Comparison of ENCODE assay signal across 26 cellular contexts in the genomic region with DNA sequence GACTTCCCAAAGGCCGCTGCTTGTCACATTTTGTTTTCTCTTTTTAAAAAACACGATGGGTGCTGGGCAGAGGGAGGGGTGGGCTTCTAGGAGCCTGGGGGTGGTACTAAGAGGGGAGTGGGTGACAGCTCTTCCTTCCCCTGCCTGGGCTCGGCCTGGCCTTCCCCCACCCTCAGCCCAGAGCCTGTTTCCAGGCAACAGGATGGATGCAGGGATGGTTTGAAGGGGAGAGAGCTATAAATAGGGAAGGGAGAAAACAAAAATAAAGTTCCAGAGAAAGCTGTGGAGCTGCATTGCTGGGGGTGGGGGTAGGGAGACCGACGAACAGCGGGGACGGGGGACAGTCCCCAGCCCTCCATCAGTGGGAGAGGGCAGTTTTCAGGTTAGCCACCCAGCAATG. TPM values are rescaled to one million over a fixed set of nuclear protein-coding genes. Genes with fewer than 3 reads are reported as not detected.
DNase-seq lines count a peak whose midpoint lies in the region; ATAC-seq and TF ChIP-seq lines count a peak whose summit lies in the region.
"Had no signal": no experiment of that assay in that cellular context is flagged by ENCODE, and none has a peak within 500 bp of the region (broad histone marks: within the 10 kb centered on the region; RNA-seq: fewer than 3 reads in every experiment).

No MANE protein-coding gene starts in this region.

- no CpG with 5 or more reads among the region's 7 CpGs for WGBS in IMR-90 (ENCODE audit: extremely low coverage in 2 of 2, insufficient read length in 1 of 2), 2 experiments
- no CpG with 5 or more reads among the region's 7 CpGs for WGBS in neuronal stem cell (ENCODE audit: extremely low coverage in 2 of 2, insufficient read length in 2 of 2, insufficient replicate concordance in 1 of 2), 2 donors

- H3K23ac ChIP-seq in IMR-90 (ENCODE audit: low read depth, low read length) (no peak overlapping the region), neuronal stem cell (ENCODE audit: low read depth, low read length, poor library complexity) (peak overlapping the region; percentile 20)

- H3K27me3 ChIP-seq in IMR-90 (ENCODE audit: control insufficient read depth, insufficient read depth, low read length) (peaks cover 21% of the 10 kb centered on the region), layer of hippocampus (ENCODE audit: control insufficient read depth, insufficient read depth, low read length) (peaks cover 28% of the 10 kb centered on the region), neuronal stem cell (ENCODE audit: control insufficient read depth in 3 of 3, insufficient read depth in 3 of 3, low read depth in 1 of 3, low read length in 3 of 3) (peaks cover 14 to 76% (median 47%) of the 10 kb centered on the region in 3 experiments), H7 (ENCODE audit: control insufficient read depth, insufficient read depth, low read length) (peaks cover 36% of the 10 kb centered on the region)

- no peak for TF ChIP-seq CTCF in IMR-90 (conservative IDR thresholded peaks at IDR 0.05; ENCODE audit: low read depth, low read length)

- H3K27me3 Mint-ChIP-seq in stimulated activated naive B cell treated with anti-CD40 and anti-IgM and Interleukin-4, amounts not matched to agents 10 μg/mL and 1 μg/mL and 100 μg/mL, for 72 hours: peaks cover 77 to 84% of the 10 kb centered on the region in 2 donors
- H3K27me3 Mint-ChIP-seq in activated T-helper 17 cell treated with anti-CD3 and anti-CD28 coated beads, Interleukin-2, amount 50 U/mL, for 72 hours: peaks cover 37% of the 10 kb centered on the region

- H2BK120ac ChIP-seq in IMR-90 (ENCODE audit: low read depth, low read length): peak overlapping the region; percentile 53
- no peak overlapping the region for H2BK120ac ChIP-seq in neuronal stem cell (ENCODE audit: low read depth, low read length)

- H4K5ac ChIP-seq in IMR-90 (ENCODE audit: low read depth, low read length): no peak overlapping the region

- no peak overlapping the region for H3K56ac ChIP-seq in IMR-90 (ENCODE audit: extremely low read depth, insufficient read depth, low read length)

- CTCF ChIA-PET in IMR-90 (lab: Yijun Ruan, JAX): no interaction called here

- intact Hi-C loops in IMR-90 (cut with micrococcal nuclease): loop anchor here (5.0 kb wide), 1 partner anchor 199 kb away; the partner anchor contains the start of gene CLTB

- H3K4me2 ChIP-seq in IMR-90 (ENCODE audit: low read depth, low read length) (no peak overlapping the region), neuronal stem cell (ENCODE audit: insufficient read depth, low read length, poor library complexity, severe bottlenecking) (no peak overlapping the region)
- H3K4me2 ChIP-seq: GM23338, KMS-11 had no signal

- H2BK15ac ChIP-seq in IMR-90 (ENCODE audit: low read depth, low read length) (no peak overlapping the region), neuronal stem cell (ENCODE audit: low read length) (no peak overlapping the region)

- no peaks in the 10 kb centered on the region for H3K9me3 ChIP-seq in IMR-90 (ENCODE audit: control insufficient read depth, insufficient read depth, low read length)
- peaks cover 0 to 6% of the 10 kb centered on the region in 2 donors for H3K9me3 ChIP-seq in neuronal stem cell (replicated peaks in 1 of 2; ENCODE audit: control insufficient read depth in 2 of 2, insufficient read depth in 1 of 2, low read depth in 1 of 2, low read length in 2 of 2)

- no peaks in the 10 kb centered on the region for H3K36me3 ChIP-seq in IMR-90 (ENCODE audit: control insufficient read depth, insufficient read depth, low read length)
- H3K36me3 ChIP-seq in neuronal stem cell (replicated peaks in 1 of 2; ENCODE audit: control insufficient read depth in 2 of 2, insufficient read depth in 2 of 2, low read length in 2 of 2): no peaks in the 10 kb centered on the region
- H3K36me3 ChIP-seq in H7 (replicated peaks; ENCODE audit: control insufficient read depth, insufficient read depth, low read length): no peaks in the 10 kb centered on the region

- dilution Hi-C loops in IMR-90 (cut with HindIII; ENCODE audit: low sequenced_read_pairs, unreplicated experiment): no loop called here

- peak overlapping the region in 1 of 2 experiments; percentile 14; a peak in 1 of 4 replicates for H4K8ac ChIP-seq in IMR-90 (ENCODE audit: low read depth in 2 of 2, low read length in 2 of 2)
- H4K8ac ChIP-seq in neuronal stem cell (ENCODE audit: low read depth, low read length): no peak overlapping the region

- no peak overlapping the region for H3K27ac ChIP-seq in IMR-90 (ENCODE audit: insufficient read depth, low read length)
- H3K27ac ChIP-seq in layer of hippocampus (ENCODE audit: low read depth, low read length): peak overlapping the region; percentile 53
- no peak overlapping the region for H3K27ac ChIP-seq in neuronal stem cell (replicated peaks; ENCODE audit: low read length)
- H3K27ac ChIP-seq: KMS-11 had no signal

- H3K14ac ChIP-seq in IMR-90 (replicated peaks; ENCODE audit: low read depth, low read length): no peak overlapping the region
- peak overlapping the region; percentile 38 for H3K14ac ChIP-seq in neuronal stem cell (ENCODE audit: low read length)

- H3K4me3 Mint-ChIP-seq in stimulated activated naive B cell treated with anti-CD40 and anti-IgM and Interleukin-4, amounts not matched to agents 10 μg/mL and 1 μg/mL and 100 μg/mL, for 72 hours: no peak overlapping the region
- H3K4me3 Mint-ChIP-seq in activated T-helper 17 cell treated with anti-CD3 and anti-CD28 coated beads, Interleukin-2, amount 50 U/mL, for 72 hours: no peak overlapping the region
- H3K4me3 Mint-ChIP-seq: CD4-positive, alpha-beta memory T cell; GM23338 had no signal

- no peak for ATAC-seq in IMR-90 (ENCODE audit: low read depth)
- ATAC-seq in stimulated activated naive B cell treated with anti-CD40 and anti-IgM and Interleukin-4, amounts not matched to agents 10 μg/mL and 1 μg/mL and 100 μg/mL, for 72 hours (replicated peaks): no peak
- ATAC-seq in activated T-helper 17 cell treated with anti-CD3 and anti-CD28 coated beads, Interleukin-2, amount 50 U/mL, for 72 hours (replicated peaks): no peak
- ATAC-seq: GM23338 had no signal

- no peaks in the 10 kb centered on the region; the same call in 1 of the 2 replicates for H4K20me1 ChIP-seq in IMR-90 (ENCODE audit: insufficient read depth, low read length)

- H3K27ac Mint-ChIP-seq in stimulated activated naive B cell treated with anti-CD40 and anti-IgM and Interleukin-4, amounts not matched to agents 10 μg/mL and 1 μg/mL and 100 μg/mL, for 72 hours: no peak overlapping the region
- no peak overlapping the region for H3K27ac Mint-ChIP-seq in activated T-helper 17 cell treated with anti-CD3 and anti-CD28 coated beads, Interleukin-2, amount 50 U/mL, for 72 hours
- H3K27ac Mint-ChIP-seq: CD4-positive, alpha-beta memory T cell; GM23338 had no signal

- H2BK5ac ChIP-seq in IMR-90 (ENCODE audit: low read depth, low read length, poor library complexity, severe bottlenecking) (no peak overlapping the region), neuronal stem cell (ENCODE audit: low read length) (peak overlapping the region; percentile 39)

- peak overlapping the region; percentile 36 for H3K4ac ChIP-seq in IMR-90 (ENCODE audit: low read depth, low read length)
- H3K4ac ChIP-seq in neuronal stem cell (ENCODE audit: low read length): no peak overlapping the region

- H3K79me1 ChIP-seq in IMR-90 (ENCODE audit: low read depth in 1 of 2, low read length in 2 of 2): peaks cover 0 to 4% of the 10 kb centered on the region in 2 experiments; a peak in 1 of 4 replicates
- no peaks in the 10 kb centered on the region for H3K79me1 ChIP-seq in neuronal stem cell (ENCODE audit: low read depth, low read length)

- no peak overlapping the region for H4K91ac ChIP-seq in IMR-90 (ENCODE audit: insufficient read depth, low read depth, low read length)
- no peak overlapping the region for H4K91ac ChIP-seq in neuronal stem cell (ENCODE audit: low read depth, low read length, poor library complexity)

- H2AK5ac ChIP-seq in IMR-90 (ENCODE audit: low read depth, low read length): 0 out of 2 replicates have a peak overlapping the region, but pooled peaks have one; percentile 88
- no peak overlapping the region for H2AK5ac ChIP-seq in neuronal stem cell (ENCODE audit: low read depth, low read length)

- peaks cover 32% of the 10 kb centered on the region for H3K4me1 ChIP-seq in IMR-90 (ENCODE audit: control insufficient read depth, insufficient read depth, low read length)
- H3K4me1 ChIP-seq in neuronal stem cell (ENCODE audit: control insufficient read depth in 2 of 2, insufficient read depth in 1 of 2, low read depth in 1 of 2, low read length in 2 of 2): peaks cover 8 to 32% of the 10 kb centered on the region in 2 donors

- H3K36me3 Mint-ChIP-seq in stimulated activated naive B cell treated with anti-CD40 and anti-IgM and Interleukin-4, amounts not matched to agents 10 μg/mL and 1 μg/mL and 100 μg/mL, for 72 hours: peaks cover 3 to 6% of the 10 kb centered on the region in 2 donors
- no peaks in the 10 kb centered on the region for H3K36me3 Mint-ChIP-seq in activated T-helper 17 cell treated with anti-CD3 and anti-CD28 coated beads, Interleukin-2, amount 50 U/mL, for 72 hours (ENCODE audit: low read depth)
- H3K36me3 Mint-ChIP-seq: CD4-positive, alpha-beta memory T cell; IgD-negative memory B cell had no signal

- no peak overlapping the region for H2BK12ac ChIP-seq in neuronal stem cell (ENCODE audit: low read length)

- H3K9me3 Mint-ChIP-seq in stimulated activated naive B cell treated with anti-CD40 and anti-IgM and Interleukin-4, amounts not matched to agents 10 μg/mL and 1 μg/mL and 100 μg/mL, for 72 hours: peaks cover 0 to 1% of the 10 kb centered on the region in 2 donors
- no peaks in the 10 kb centered on the region for H3K9me3 Mint-ChIP-seq in activated T-helper 17 cell treated with anti-CD3 and anti-CD28 coated beads, Interleukin-2, amount 50 U/mL, for 72 hours
- H3K9me3 Mint-ChIP-seq: GM23338 had no signal

- no peak overlapping the region for H3K4me3 ChIP-seq in IMR-90 (ENCODE audit: insufficient read depth, low read depth, low read length)
- no peak overlapping the region for H3K4me3 ChIP-seq in neuronal stem cell (ENCODE audit: low read length in 2 of 2)
- H3K4me3 ChIP-seq in H7 (ENCODE audit: insufficient read depth, low read depth, low read length): no peak overlapping the region
- H3K4me3 ChIP-seq: GM23338 had no signal

- no peak for TF ChIP-seq RAD21 in IMR-90 (IDR thresholded peaks at IDR 0.05; ENCODE audit: low read length)

- TF ChIP-seq POLR2A in IMR-90 (IDR thresholded peaks at IDR 0.05; ENCODE audit: low read depth, low read length): no peak

- peaks cover 23% of the 10 kb centered on the region for H3K9me1 ChIP-seq in IMR-90 (ENCODE audit: insufficient read depth, low read length)

- BruUV-seq in IMR-90 (replicated peaks; lab: Mats Ljungman, UMichigan): no TSS peak

- H2AK9ac ChIP-seq in IMR-90 (replicated peaks; ENCODE audit: low read depth, low read length, poor library complexity): peak overlapping the region; percentile 9

- H3K4me1 Mint-ChIP-seq in stimulated activated naive B cell treated with anti-CD40 and anti-IgM and Interleukin-4, amounts not matched to agents 10 μg/mL and 1 μg/mL and 100 μg/mL, for 72 hours: peaks cover 10 to 12% of the 10 kb centered on the region in 2 donors
- H3K4me1 Mint-ChIP-seq in activated T-helper 17 cell treated with anti-CD3 and anti-CD28 coated beads, Interleukin-2, amount 50 U/mL, for 72 hours: peaks cover 3% of the 10 kb centered on the region

- in situ Hi-C loops in IMR-90 (cut with MboI; ENCODE audit: low sequenced_read_pairs): no loop called here

- 0 out of 2 replicates have a peak overlapping the region, but pooled peaks have one; percentile 72 for H2BK20ac ChIP-seq in IMR-90 (ENCODE audit: low read depth, low read length)

- H3K18ac ChIP-seq in IMR-90 (ENCODE audit: low read depth, low read length): no peak overlapping the region
- H3K18ac ChIP-seq in neuronal stem cell (ENCODE audit: low read length): no peak overlapping the region

- H3K9ac ChIP-seq in IMR-90 (ENCODE audit: low read depth, low read length) (no peak overlapping the region), neuronal stem cell (ENCODE audit: low read depth, low read length, poor library complexity) (no peak overlapping the region)
- H3K9ac ChIP-seq: KMS-11 had no signal

- no peak overlapping the region for H2AFZ ChIP-seq in IMR-90 (replicated peaks; ENCODE audit: low read length, poor library complexity)
- H2AFZ ChIP-seq in neuronal stem cell (ENCODE audit: low read length): no peak overlapping the region
- H2AFZ ChIP-seq: GM23338 had no signal

- peak; percentile 51 for DNase-seq in Ammon's horn (ENCODE audit: low spot score)
- no peak for DNase-seq in IMR-90
- no peak for DNase-seq in neuronal stem cell (ENCODE audit: low spot score)
- DNase-seq in stimulated activated naive B cell treated with anti-CD40 and anti-IgM and Interleukin-4, amounts not matched to agents 10 μg/mL and 1 μg/mL and 100 μg/mL, for 72 hours: no peak
- no peak for DNase-seq in H7
- DNase-seq: AML-193; C1 segment of cervical spinal cord; CD4-positive, alpha-beta memory T cell; COR-L47; DMS53; HCEC 1CT; MM.1S; NCI-H187; NCI-H2081 treated with DMSO at 0.1 percent for 48 hours; NCI-H446; NCI-H524 treated with DMSO at 0.1 percent for 48 hours; Right ventricle myocardium superior; RPMI8226 had no signal

- POLR2A ChIA-PET in IMR-90 (lab: Charles Lee; ENCODE audit: unreplicated experiment): no interaction called here

RNA-seq across cellular contexts. Expression of gene GPRIN1, which starts 6.6 kb away (rescaled TPM):
- total RNA-seq in IMR-90 (2012; rRNA removed): 2.5 and 3.0 TPM in 2 replicates
- 4.7 and 5.1 TPM in 2 replicates for polyA plus RNA-seq in IMR-90 (2012; rRNA removed)
- polyA plus RNA-seq in IMR-90 (2012; cell fraction: cytosol; rRNA removed): 3.6 TPM in 2 replicates
- polyA plus RNA-seq in IMR-90 (2012; cell fraction: nucleus; rRNA removed; ENCODE audit: low replicate concordance): 1.4 and 2.5 TPM in 2 replicates
- polyA plus RNA-seq in neuronal stem cell (2013, experiment 1 of 2): 2.5 TPM
- 2.3 TPM for polyA plus RNA-seq in neuronal stem cell (2013, experiment 2 of 2)
- 1 to 10 TPM; 4.8 to 8.9 TPM for total RNA-seq in activated T-helper 17 cell treated with anti-CD3 and anti-CD28 coated beads, Interleukin-2, amount 50 U/mL, for 72 hours
- total RNA-seq in H7 (2014; rRNA removed; shearing (Covaris generic)): 6.6 and 14.2 TPM in 2 replicates

RNA-seq across cellular contexts. Expression of gene SNCB, which starts 13.8 kb away (rescaled TPM):
- total RNA-seq in IMR-90 (2012; rRNA removed): not detected in 2 replicates
- polyA plus RNA-seq in IMR-90 (2012; rRNA removed): 0.40 and 0.41 TPM in 2 replicates
- 0.52 and 0.58 TPM in 2 replicates for polyA plus RNA-seq in IMR-90 (2012; cell fraction: cytosol; rRNA removed)
- 0.51 and 0.54 TPM in 2 replicates for polyA plus RNA-seq in IMR-90 (2012; cell fraction: nucleus; rRNA removed; ENCODE audit: low replicate concordance)
- polyA plus RNA-seq in neuronal stem cell (2013, experiment 1 of 2): 0.26 TPM
- 0.39 TPM for polyA plus RNA-seq in neuronal stem cell (2013, experiment 2 of 2)
- total RNA-seq in activated T-helper 17 cell treated with anti-CD3 and anti-CD28 coated beads, Interleukin-2, amount 50 U/mL, for 72 hours: not detected
- 4.7 and 7.2 TPM in 2 replicates for total RNA-seq in H7 (2014; rRNA removed; shearing (Covaris generic))
- total RNA-seq: CD4-positive, alpha-beta memory T cell; Right ventricle myocardium superior had no signal
- polyA plus RNA-seq: CD4-positive, alpha-beta memory T cell; IgD-negative memory B cell had no signal

RNA-seq across cellular contexts. Expression of gene EIF4E1B, which starts 14.0 kb away (rescaled TPM):
- total RNA-seq in IMR-90 (2012; rRNA removed): not detected in 2 replicates
- not detected in 2 replicates for polyA plus RNA-seq in IMR-90 (2012; rRNA removed)
- not detected in 2 replicates for polyA plus RNA-seq in IMR-90 (2012; cell fraction: cytosol; rRNA removed)
- polyA plus RNA-seq in IMR-90 (2012; cell fraction: nucleus; rRNA removed; ENCODE audit: low replicate concordance): not detected in 2 replicates
- polyA plus RNA-seq in neuronal stem cell (2013, experiment 1 of 2): 0.01 TPM
- polyA plus RNA-seq in neuronal stem cell (2013, experiment 2 of 2): 0.03 TPM
- total RNA-seq in activated T-helper 17 cell treated with anti-CD3 and anti-CD28 coated beads, Interleukin-2, amount 50 U/mL, for 72 hours: not detected
- total RNA-seq in H7 (2014; rRNA removed; shearing (Covaris generic)): 0.33 and 0.97 TPM in 2 replicates
- total RNA-seq: CD4-positive, alpha-beta memory T cell; Daoy; G401; Right ventricle myocardium superior; SK-MEL-5 had no signal
- polyA plus RNA-seq: CD4-positive, alpha-beta memory T cell; GM23338; IgD-negative memory B cell had no signal

RNA-seq across cellular contexts. Expression of gene TSPAN17, which starts 30.8 kb away (rescaled TPM):
- 34.2 and 35.3 TPM in 2 replicates for total RNA-seq in IMR-90 (2012; rRNA removed)
- 40.9 and 41.6 TPM in 2 replicates for polyA plus RNA-seq in IMR-90 (2012; rRNA removed)
- polyA plus RNA-seq in IMR-90 (2012; cell fraction: cytosol; rRNA removed): 40.1 and 58.5 TPM in 2 replicates
- 74.1 and 106 TPM in 2 replicates for polyA plus RNA-seq in IMR-90 (2012; cell fraction: nucleus; rRNA removed; ENCODE audit: low replicate concordance)
- polyA plus RNA-seq in neuronal stem cell (2013, experiment 1 of 2): 24.8 TPM
- polyA plus RNA-seq in neuronal stem cell (2013, experiment 2 of 2): 23.4 TPM
- 10 to 100 TPM; 26.7 to 53.0 TPM for total RNA-seq in activated T-helper 17 cell treated with anti-CD3 and anti-CD28 coated beads, Interleukin-2, amount 50 U/mL, for 72 hours
- total RNA-seq in H7 (2014; rRNA removed; shearing (Covaris generic)): 39.8 and 50.7 TPM in 2 replicates
